In genomic region chr12:53579545-53579955, GRCh38 we compare ENCODE assay signal across 15 cellular contexts. TPM values are rescaled to one million over a fixed set of nuclear protein-coding genes. Genes with fewer than 3 reads are reported as not detected.
DNase-seq lines count a peak whose midpoint lies in the region; ATAC-seq and TF ChIP-seq lines count a peak whose summit lies in the region.
"Had no signal": no experiment of that assay in that cellular context is flagged by ENCODE, and none has a peak within 500 bp of the region (broad histone marks: within the 10 kb centered on the region; RNA-seq: fewer than 3 reads in every experiment).

No MANE protein-coding gene starts in this region.

- H3K4me1 Mint-ChIP-seq in stimulated activated naive B cell treated with anti-CD40 and anti-IgM and Interleukin-4, amounts not matched to agents 10 μg/mL and 1 μg/mL and 100 μg/mL, for 72 hours = peaks cover 26 to 43% of the 10 kb centered on the region in 2 donors

- H3K27ac Mint-ChIP-seq in stimulated activated naive B cell treated with anti-CD40 and anti-IgM and Interleukin-4, amounts not matched to agents 10 μg/mL and 1 μg/mL and 100 μg/mL, for 72 hours = peak overlapping the region; percentile 90

- no peak overlapping the region for H3K27ac ChIP-seq in HEK293 (ENCODE audit: extremely low read depth, low read depth, low read length)
- H3K27ac ChIP-seq: skin epidermis, tibial artery had no signal

- ATAC-seq in Right ventricle myocardium inferior (peak; percentile 27), HG03565 (IDR thresholded peaks at IDR 0.05; ENCODE audit: unreplicated experiment) (peak; percentile 63), omental fat pad (ENCODE audit: low FRiP score) (no peak), GM18870 (IDR thresholded peaks at IDR 0.05; ENCODE audit: unreplicated experiment) (no peak)
- peak; percentile 70 to 89 for ATAC-seq in stimulated activated naive B cell treated with anti-CD40 and anti-IgM and Interleukin-4, amounts not matched to agents 10 μg/mL and 1 μg/mL and 100 μg/mL, for 72 hours (replicated peaks)

- POLR2A ChIA-PET in HEK293 (lab: Yijun Ruan, JAX) = no interaction called here

- peak overlapping the region in 1 of 2 donors; percentile 12 for H3K4me3 Mint-ChIP-seq in stimulated activated naive B cell treated with anti-CD40 and anti-IgM and Interleukin-4, amounts not matched to agents 10 μg/mL and 1 μg/mL and 100 μg/mL, for 72 hours
- H3K4me3 Mint-ChIP-seq: nephron had no signal

- H3K4me1 ChIP-seq in HEK293 (ENCODE audit: control insufficient read depth, insufficient read depth, low read length) = no peaks in the 10 kb centered on the region

- H3K9me3 ChIP-seq in HEK293 (ENCODE audit: control insufficient read depth, insufficient read depth, low read depth, low read length) = no peaks in the 10 kb centered on the region
- H3K9me3 ChIP-seq: tibial artery had no signal

- peaks cover 13 to 35% of the 10 kb centered on the region in 2 donors for H3K36me3 Mint-ChIP-seq in stimulated activated naive B cell treated with anti-CD40 and anti-IgM and Interleukin-4, amounts not matched to agents 10 μg/mL and 1 μg/mL and 100 μg/mL, for 72 hours

- no peaks in the 10 kb centered on the region for H3K27me3 Mint-ChIP-seq in stimulated activated naive B cell treated with anti-CD40 and anti-IgM and Interleukin-4, amounts not matched to agents 10 μg/mL and 1 μg/mL and 100 μg/mL, for 72 hours

- no peak overlapping the region for H3K4me3 ChIP-seq in HEK293 (ENCODE audit: low read depth, low read length)
- H3K4me3 ChIP-seq: skin epidermis, tibial artery had no signal

- H3K36me3 ChIP-seq in HEK293 (ENCODE audit: control insufficient read depth in 2 of 2, insufficient read depth in 1 of 2, low read length in 2 of 2) = no peaks in the 10 kb centered on the region

- CTCF ChIA-PET in HEK293 (lab: Yijun Ruan, JAX) = interaction anchor here (0.6 to 0.7 kb wide), 2 partner anchors 19 to 483 kb away, joined by 3 read pairs; no protein-coding TSS in a partner anchor

- DNase-seq in Right ventricle myocardium inferior (ENCODE audit: missing footprints) (no peak), cardiac septum (ENCODE audit: low spot score) (no peak), omental fat pad (ENCODE audit: low spot score) (no peak), NCI-H2227 treated with DMSO at 0.1 percent for 48 hours (lab: John Stamatoyannopoulos, UW) (no peak)
- peak; percentile 8 for DNase-seq in stimulated activated naive B cell treated with anti-CD40 and anti-IgM and Interleukin-4, amounts not matched to agents 10 μg/mL and 1 μg/mL and 100 μg/mL, for 72 hours
- DNase-seq: anterior cingulate cortex; effector memory CD4-positive, alpha-beta T cell; NCI-H1048; NCI-H524; tibial artery had no signal

- intact Hi-C loops in Right ventricle myocardium inferior (cut with DNase I) (no loop called here), cardiac septum (cut with DNase I) (no loop called here)

- no peak for TF ChIP-seq CTCF in HEK293 (tag by site-specific recombination; IDR thresholded peaks at IDR 0.05)
- TF ChIP-seq CTCF in omental fat pad (IDR thresholded peaks at IDR 0.05) = no peak

- no peaks in the 10 kb centered on the region for H3K9me3 Mint-ChIP-seq in stimulated activated naive B cell treated with anti-CD40 and anti-IgM and Interleukin-4, amounts not matched to agents 10 μg/mL and 1 μg/mL and 100 μg/mL, for 72 hours

TF ChIP-seq in HEK293, 187 proteins besides CTCF, POLR2A, EP300 and RAD21:
- TF ChIP-seq ZNF449 (tag by site-specific recombination; IDR thresholded peaks at IDR 0.05) = peak; percentile 70; the same call in 1 of the 2 replicates
- TF ChIP-seq SCRT2 (tag by site-specific recombination; IDR thresholded peaks at IDR 0.05) = no peak

RNA-seq across cellular contexts. Expression of gene ATF7, which starts 46.6 kb away (rescaled TPM):
- total RNA-seq in Right ventricle myocardium inferior (39.8 TPM), cardiac septum (33.5 TPM), omental fat pad (10 to 100 TPM; 22.5 to 38.3 (median 29.9) TPM)

Comparison
In these comparisons a context has a peak if more than half of its experiments do, and no peak if none do; other contexts are left out.
1. ATAC-seq: peak in Right ventricle myocardium inferior (single experiment), HG03565 (single experiment) and stimulated activated naive B cell treated with anti-CD40 and anti-IgM and Interleukin-4, amounts not matched to agents 10 μg/mL and 1 μg/mL and 100 μg/mL, for 72 hours (2 of 2); none in omental fat pad (single experiment) and GM18870 (single experiment).